Comparison of ENCODE assay signal across 20 cellular contexts in the genomic region with DNA sequence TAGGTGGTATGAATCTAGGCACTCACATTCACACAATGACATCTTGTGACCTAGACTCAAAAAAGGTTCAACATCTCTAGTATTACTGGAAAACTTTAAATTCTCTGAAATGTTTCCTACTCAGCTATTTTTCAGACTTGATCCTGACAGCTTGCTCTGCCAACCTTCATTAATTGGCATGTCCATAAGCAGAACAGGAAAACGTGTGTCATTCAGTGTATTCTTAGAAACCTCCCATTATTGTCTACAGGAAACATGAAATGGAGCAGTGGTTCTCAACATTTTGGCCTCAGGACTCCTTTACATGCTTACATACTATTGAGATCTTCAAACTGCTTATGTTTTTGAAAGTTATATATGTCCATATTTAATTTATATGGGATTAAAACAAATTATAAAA.
"Had no signal": no experiment of that assay in that cellular context is flagged by ENCODE, and none has a peak within 500 bp of the region (broad histone marks: within the 10 kb centered on the region; RNA-seq: fewer than 3 reads in every experiment).

No MANE protein-coding gene starts in this region.

- H3K9me3 Mint-ChIP-seq: endodermal cell; stimulated activated naive CD8-positive, alpha-beta T cell treated with anti-CD3 and anti-CD28 coated beads, Interleukin-15, amount 100 ng/mL, for 72 hours; WTC11 had no signal

- H3K4me3 Mint-ChIP-seq: activated CD4-positive, alpha-beta memory T cell treated with anti-CD3 and anti-CD28 coated beads for 36 hours; activated CD4-positive, alpha-beta T cell treated with anti-CD3 and anti-CD28 coated beads for 36 hours; activated CD8-positive, alpha-beta memory T cell treated with anti-CD3 and anti-CD28 coated beads, Interleukin-2, amount 10 ng/mL, durations not matched to agents 7 days and 5 days; activated naive CD8-positive, alpha-beta T cell; endodermal cell; memory B cell; naive thymus-derived CD4-positive, alpha-beta T cell; stimulated activated naive CD8-positive, alpha-beta T cell treated with anti-CD3 and anti-CD28 coated beads, Interleukin-15, amount 100 ng/mL, for 72 hours; WTC11 had no signal

- H3K27ac ChIP-seq: left lung, psoas muscle, right lobe of liver, suprapubic skin, transverse colon, uterus had no signal

- ATAC-seq: activated CD4-positive, alpha-beta T cell treated with anti-CD3 and anti-CD28 coated beads for 36 hours; activated CD8-positive, alpha-beta memory T cell treated with anti-CD3 and anti-CD28 coated beads, Interleukin-2, amount 10 ng/mL, durations not matched to agents 7 days and 5 days; left lung; naive thymus-derived CD4-positive, alpha-beta T cell; psoas muscle; right lobe of liver; stimulated activated naive CD8-positive, alpha-beta T cell treated with anti-CD3 and anti-CD28 coated beads, Interleukin-15, amount 100 ng/mL, for 72 hours; WTC11 had no signal

- H3K9me3 ChIP-seq: psoas muscle, right lobe of liver, suprapubic skin, transverse colon, uterus had no signal

- H3K27me3 ChIP-seq: left lung, right lobe of liver, suprapubic skin, transverse colon, uterus had no signal

- H3K4me3 ChIP-seq: left lung, psoas muscle, right lobe of liver, smooth muscle cell, suprapubic skin, transverse colon, uterus had no signal

- H3K36me3 Mint-ChIP-seq: activated CD4-positive, alpha-beta memory T cell treated with anti-CD3 and anti-CD28 coated beads for 36 hours; activated CD8-positive, alpha-beta memory T cell treated with anti-CD3 and anti-CD28 coated beads, Interleukin-2, amount 10 ng/mL, durations not matched to agents 7 days and 5 days; activated naive CD8-positive, alpha-beta T cell; memory B cell; naive thymus-derived CD4-positive, alpha-beta T cell; WTC11 had no signal

- H3K4me1 Mint-ChIP-seq: activated CD4-positive, alpha-beta T cell treated with anti-CD3 and anti-CD28 coated beads for 36 hours; activated CD8-positive, alpha-beta memory T cell treated with anti-CD3 and anti-CD28 coated beads, Interleukin-2, amount 10 ng/mL, durations not matched to agents 7 days and 5 days; endodermal cell; memory B cell; naive thymus-derived CD4-positive, alpha-beta T cell; stimulated activated naive CD8-positive, alpha-beta T cell treated with anti-CD3 and anti-CD28 coated beads, Interleukin-15, amount 100 ng/mL, for 72 hours; WTC11 had no signal

- H3K27me3 Mint-ChIP-seq: activated CD4-positive, alpha-beta memory T cell treated with anti-CD3 and anti-CD28 coated beads for 36 hours; activated CD4-positive, alpha-beta T cell treated with anti-CD3 and anti-CD28 coated beads for 36 hours; activated CD8-positive, alpha-beta memory T cell treated with anti-CD3 and anti-CD28 coated beads, Interleukin-2, amount 10 ng/mL, durations not matched to agents 7 days and 5 days; activated naive CD8-positive, alpha-beta T cell; memory B cell; naive thymus-derived CD4-positive, alpha-beta T cell; stimulated activated naive CD8-positive, alpha-beta T cell treated with anti-CD3 and anti-CD28 coated beads, Interleukin-15, amount 100 ng/mL, for 72 hours had no signal

- H3K27ac Mint-ChIP-seq: activated CD4-positive, alpha-beta memory T cell treated with anti-CD3 and anti-CD28 coated beads for 36 hours; activated CD4-positive, alpha-beta T cell treated with anti-CD3 and anti-CD28 coated beads for 36 hours; activated CD8-positive, alpha-beta memory T cell treated with anti-CD3 and anti-CD28 coated beads, Interleukin-2, amount 10 ng/mL, durations not matched to agents 7 days and 5 days; activated naive CD8-positive, alpha-beta T cell; endodermal cell; memory B cell; naive thymus-derived CD4-positive, alpha-beta T cell; WTC11 had no signal

- H3K36me3 ChIP-seq: left lung, right lobe of liver, suprapubic skin, transverse colon, uterus had no signal

- DNase-seq: activated CD4-positive, alpha-beta memory T cell treated with anti-CD3 and anti-CD28 coated beads for 36 hours; activated CD4-positive, alpha-beta T cell treated with anti-CD3 and anti-CD28 coated beads for 36 hours; activated CD8-positive, alpha-beta memory T cell treated with anti-CD3 and anti-CD28 coated beads, Interleukin-2, amount 10 ng/mL, durations not matched to agents 7 days and 5 days; endodermal cell; erythroblast; foreskin melanocyte; head of caudate nucleus; left lung; naive thymus-derived CD4-positive, alpha-beta T cell; psoas muscle; right lobe of liver; stimulated activated CD4-positive, alpha-beta T cell treated with anti-CD3 and anti-CD28 coated beads, Interleukin-4, amount 100 ng/mL, for 1 hour; stimulated activated naive CD8-positive, alpha-beta T cell treated with anti-CD3 and anti-CD28 coated beads, Interleukin-15, amount 100 ng/mL, for 72 hours; transverse colon; uterus had no signal

- H3K4me1 ChIP-seq: left lung, psoas muscle, right lobe of liver, suprapubic skin, transverse colon, uterus had no signal
